In genomic region chr5:81825237-81825636, GRCh38 we compare ENCODE assay signal across 10 cellular contexts.
DNase-seq lines count a peak whose midpoint lies in the region; ATAC-seq and TF ChIP-seq lines count a peak whose summit lies in the region.
"Had no signal": no experiment of that assay in that cellular context is flagged by ENCODE, and none has a peak within 500 bp of the region (broad histone marks: within the 10 kb centered on the region; RNA-seq: fewer than 3 reads in every experiment).

No MANE protein-coding gene starts in this region.

- no peak for ATAC-seq in activated CD8-positive, alpha-beta memory T cell treated with anti-CD3 and anti-CD28 coated beads, Interleukin-2, amount 10 ng/mL, durations not matched to agents 7 days and 5 days
- ATAC-seq in HG02588 (IDR thresholded peaks at IDR 0.05; ENCODE audit: unreplicated experiment): no peak

- H3K36me3 ChIP-seq in parathyroid adenoma (ENCODE audit: control insufficient read depth, insufficient read depth, low read length): no peaks in the 10 kb centered on the region
- H3K36me3 ChIP-seq: ovary had no signal

- peaks cover 17% of the 10 kb centered on the region for H3K4me1 ChIP-seq in parathyroid adenoma

- no peaks in the 10 kb centered on the region for H3K9me3 ChIP-seq in parathyroid adenoma (ENCODE audit: control insufficient read depth, low read length)
- H3K9me3 ChIP-seq: ovary had no signal

- H3K27me3 ChIP-seq in parathyroid adenoma (ENCODE audit: control insufficient read depth, insufficient read depth, low read length): no peaks in the 10 kb centered on the region
- H3K27me3 ChIP-seq: ovary had no signal

- H3K79me2 ChIP-seq in parathyroid adenoma: no peaks in the 10 kb centered on the region

- H3K36me3 Mint-ChIP-seq in activated CD8-positive, alpha-beta memory T cell treated with anti-CD3 and anti-CD28 coated beads, Interleukin-2, amount 10 ng/mL, durations not matched to agents 7 days and 5 days: no peaks in the 10 kb centered on the region
- no peaks in the 10 kb centered on the region for H3K36me3 Mint-ChIP-seq in activated T-cell treated with anti-CD3 and anti-CD28 coated beads, Interleukin-2, amount 50 U/mL, for 24 hours (ENCODE audit: low read depth)

- H3K4me2 ChIP-seq in parathyroid adenoma (ENCODE audit: low read length): no peak overlapping the region

- no peak for TF ChIP-seq CTCF in epithelial cell of esophagus (IDR thresholded peaks at IDR 0.05; ENCODE audit: insufficient read depth, low read depth, low read length, missing control alignments)
- TF ChIP-seq CTCF in parathyroid adenoma (IDR thresholded peaks at IDR 0.05): no peak

- H3K27ac Mint-ChIP-seq in activated CD8-positive, alpha-beta memory T cell treated with anti-CD3 and anti-CD28 coated beads, Interleukin-2, amount 10 ng/mL, durations not matched to agents 7 days and 5 days: no peak overlapping the region
- no peak overlapping the region for H3K27ac Mint-ChIP-seq in activated T-cell treated with anti-CD3 and anti-CD28 coated beads, Interleukin-2, amount 50 U/mL, for 24 hours
- H3K27ac Mint-ChIP-seq: dendritic cell treated with granulocyte-macrophage colony-stimulating factor and Interleukin-4, amounts not matched to agents 40 ng/mL and 50 ng/mL, for 4 days had no signal

- CTCF ChIA-PET in activated CD8-positive, alpha-beta memory T cell treated with anti-CD3 and anti-CD28 coated beads, Interleukin-2, amount 10 ng/mL, durations not matched to agents 7 days and 5 days (lab: Charles Lee): no interaction called here

- peaks cover 1% of the 10 kb centered on the region for H3K4me1 Mint-ChIP-seq in activated CD8-positive, alpha-beta memory T cell treated with anti-CD3 and anti-CD28 coated beads, Interleukin-2, amount 10 ng/mL, durations not matched to agents 7 days and 5 days
- peaks cover 6% of the 10 kb centered on the region for H3K4me1 Mint-ChIP-seq in activated T-cell treated with anti-CD3 and anti-CD28 coated beads, Interleukin-2, amount 50 U/mL, for 24 hours (ENCODE audit: low read depth)

- H3K4me3 ChIP-seq in epithelial cell of esophagus (ENCODE audit: low read length): no peak overlapping the region
- no peak overlapping the region for H3K4me3 ChIP-seq in parathyroid adenoma (ENCODE audit: low read depth, low read length)
- H3K4me3 ChIP-seq: ovary had no signal

- H3K9me3 Mint-ChIP-seq in activated CD8-positive, alpha-beta memory T cell treated with anti-CD3 and anti-CD28 coated beads, Interleukin-2, amount 10 ng/mL, durations not matched to agents 7 days and 5 days (ENCODE audit: low read depth): no peaks in the 10 kb centered on the region
- no peaks in the 10 kb centered on the region for H3K9me3 Mint-ChIP-seq in activated T-cell treated with anti-CD3 and anti-CD28 coated beads, Interleukin-2, amount 50 U/mL, for 24 hours
- H3K9me3 Mint-ChIP-seq: dendritic cell treated with granulocyte-macrophage colony-stimulating factor and Interleukin-4, amounts not matched to agents 40 ng/mL and 50 ng/mL, for 4 days had no signal

- peak overlapping the region; percentile 91 for H2AFZ ChIP-seq in parathyroid adenoma

- no peak overlapping the region for H3K4me3 Mint-ChIP-seq in activated CD8-positive, alpha-beta memory T cell treated with anti-CD3 and anti-CD28 coated beads, Interleukin-2, amount 10 ng/mL, durations not matched to agents 7 days and 5 days
- no peak overlapping the region for H3K4me3 Mint-ChIP-seq in activated T-cell treated with anti-CD3 and anti-CD28 coated beads, Interleukin-2, amount 50 U/mL, for 24 hours
- H3K4me3 Mint-ChIP-seq: dendritic cell treated with granulocyte-macrophage colony-stimulating factor and Interleukin-4, amounts not matched to agents 40 ng/mL and 50 ng/mL, for 4 days had no signal

- H3K9ac ChIP-seq in parathyroid adenoma: no peak overlapping the region

- no peaks in the 10 kb centered on the region for H3K27me3 Mint-ChIP-seq in activated CD8-positive, alpha-beta memory T cell treated with anti-CD3 and anti-CD28 coated beads, Interleukin-2, amount 10 ng/mL, durations not matched to agents 7 days and 5 days
- H3K27me3 Mint-ChIP-seq in activated T-cell treated with anti-CD3 and anti-CD28 coated beads, Interleukin-2, amount 50 U/mL, for 24 hours: peaks cover 4% of the 10 kb centered on the region
- H3K27me3 Mint-ChIP-seq: dendritic cell treated with granulocyte-macrophage colony-stimulating factor and Interleukin-4, amounts not matched to agents 40 ng/mL and 50 ng/mL, for 4 days had no signal

- DNase-seq in DMS79 treated with DMSO at 0.1 percent for 48 hours (lab: John Stamatoyannopoulos, UW): peak; percentile 85
- DNase-seq in NCI-H2171 treated with DMSO at 0.1 percent for 48 hours (lab: John Stamatoyannopoulos, UW): peak; percentile 40
- peak; percentile 70 for DNase-seq in epithelial cell of esophagus (ENCODE audit: low read depth)
- DNase-seq in stimulated activated CD4-positive, alpha-beta T cell treated with anti-CD3 and anti-CD28 coated beads, Interleukin-4, amount 100 ng/mL, for 4 hours: no peak
- no peak for DNase-seq in activated CD8-positive, alpha-beta memory T cell treated with anti-CD3 and anti-CD28 coated beads, Interleukin-2, amount 10 ng/mL, durations not matched to agents 7 days and 5 days
- no peak for DNase-seq in activated T-cell treated with anti-CD3 and anti-CD28 coated beads, Interleukin-2, amount 50 U/mL, for 24 hours

- peak overlapping the region; percentile 61 for H3K27ac ChIP-seq in parathyroid adenoma
- H3K27ac ChIP-seq: ovary had no signal

Comparison
In these comparisons a context has a peak if more than half of its experiments do, and no peak if none do; other contexts are left out.
1. DNase-seq: peak in DMS79 treated with DMSO at 0.1 percent for 48 hours (single experiment), NCI-H2171 treated with DMSO at 0.1 percent for 48 hours (single experiment) and epithelial cell of esophagus (single experiment); none in stimulated activated CD4-positive, alpha-beta T cell treated with anti-CD3 and anti-CD28 coated beads, Interleukin-4, amount 100 ng/mL, for 4 hours (0 of 2), activated CD8-positive, alpha-beta memory T cell treated with anti-CD3 and anti-CD28 coated beads, Interleukin-2, amount 10 ng/mL, durations not matched to agents 7 days and 5 days (single experiment) and activated T-cell treated with anti-CD3 and anti-CD28 coated beads, Interleukin-2, amount 50 U/mL, for 24 hours (single experiment).